1 cellular context compared by ENCODE assay signal in genomic region chr2:131544813-131545165, GRCh38. TPM values are rescaled to one million over a fixed set of nuclear protein-coding genes. Genes with fewer than 3 reads are reported as not detected.
"Had no signal": no experiment of that assay in that cellular context is flagged by ENCODE, and none has a peak within 500 bp of the region (broad histone marks: within the 10 kb centered on the region; RNA-seq: fewer than 3 reads in every experiment).

No MANE protein-coding gene starts in this region.

RNA-seq across cellular contexts. Expression of gene CCDC74A, which starts 17.1 kb away (rescaled TPM):
- polyA plus RNA-seq: naive thymus-derived CD4-positive, alpha-beta T cell had no signal
